In the genomic region with DNA sequence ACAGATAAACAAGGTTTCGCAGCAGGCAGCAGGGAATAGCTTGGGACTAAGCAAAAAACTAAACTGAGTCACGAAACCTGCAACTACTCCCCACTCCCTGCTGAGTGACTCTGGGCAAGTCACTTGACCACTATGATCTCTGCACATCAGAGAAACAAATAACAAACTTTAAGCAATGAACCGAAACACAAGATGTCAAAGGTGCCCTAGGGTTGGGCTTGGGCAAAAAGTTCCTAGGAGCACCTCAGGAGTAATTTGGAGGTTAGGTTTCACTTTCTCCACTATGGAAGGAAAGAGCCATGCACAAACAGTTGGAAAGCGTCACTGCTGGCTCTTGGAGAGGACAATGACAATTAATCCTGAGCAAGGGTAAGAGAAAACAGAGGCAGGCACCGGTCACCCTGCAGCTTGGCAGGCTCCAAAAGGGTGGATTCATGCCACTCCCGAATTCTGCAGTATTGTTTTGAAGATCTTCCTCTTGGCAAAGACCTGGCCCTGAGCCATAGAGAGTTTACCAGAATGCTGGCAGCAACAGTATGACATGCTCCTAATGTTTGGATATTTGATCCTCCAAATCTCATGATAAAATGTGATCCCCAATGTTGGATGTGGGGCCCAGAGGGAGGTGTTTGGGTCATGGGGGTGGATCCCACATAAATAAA, we compare ENCODE assay signal across 14 cellular contexts.
DNase-seq lines count a peak whose midpoint lies in the region; ATAC-seq and TF ChIP-seq lines count a peak whose summit lies in the region.
"Had no signal": no experiment of that assay in that cellular context is flagged by ENCODE, and none has a peak within 500 bp of the region (broad histone marks: within the 10 kb centered on the region; RNA-seq: fewer than 3 reads in every experiment).

No MANE protein-coding gene starts in this region.

- H3K9me3 ChIP-seq in mammary epithelial cell (replicated peaks; ENCODE audit: insufficient read depth, low read length), result no peaks in the 10 kb centered on the region
- H3K9me3 ChIP-seq in skeletal muscle tissue (ENCODE audit: control insufficient read depth in 3 of 3, low read length in 3 of 3), result no peaks in the 10 kb centered on the region
- no peaks in the 10 kb centered on the region for H3K9me3 ChIP-seq in SJCRH30 (replicated peaks)

- no peak for TF ChIP-seq CTCF in mammary epithelial cell (conservative IDR thresholded peaks at IDR 0.05 in 1 of 2, IDR thresholded peaks at IDR 0.05 in 1 of 2; ENCODE audit: extremely low read depth in 1 of 2, insufficient read depth in 1 of 2, low read depth in 1 of 2, low read length in 2 of 2)

- dilution Hi-C loops in mammary epithelial cell (cut with HindIII; ENCODE audit: low sequenced_read_pairs), result no loop called here

- peak overlapping the region; percentile 3 for H3K4me2 ChIP-seq in mammary epithelial cell (ENCODE audit: insufficient read depth, low read depth, low read length)

- no peaks in the 10 kb centered on the region for H3K79me2 ChIP-seq in mammary epithelial cell (ENCODE audit: insufficient read depth, low read length)

- in situ Hi-C loops in mammary epithelial cell (cut with MboI; ENCODE audit: low sequenced_read_pairs in 2 of 2), result no loop called here

- 63% methylated on average over 5 of the region's 6 CpGs for WGBS in mammary epithelial cell (ENCODE audit: low coverage, missing lambda C conversion rate)

- H3K36me3 ChIP-seq in mammary epithelial cell (ENCODE audit: insufficient read depth, low read length) (no peaks in the 10 kb centered on the region), skeletal muscle tissue (ENCODE audit: control insufficient read depth in 3 of 3, insufficient read depth in 3 of 3, low read length in 3 of 3) (peaks cover 0 to 4% (median 0%) of the 10 kb centered on the region in 3 donors), SJCRH30 (no peaks in the 10 kb centered on the region)

- peak overlapping the region; percentile 34 for H2AFZ ChIP-seq in mammary epithelial cell (ENCODE audit: low read depth, low read length)

- DNase-seq in M059J (ENCODE audit: low read depth) (peak; percentile 37), mammary epithelial cell (peak; percentile 28), left colon (peak in 1 of 2 donors; percentile 34), SJCRH30 (no peak), NCI-H146 treated with DMSO at 0.1 percent for 48 hours (lab: John Stamatoyannopoulos, UW; ENCODE audit: unreplicated experiment) (no peak)
- DNase-seq: activated CD8-positive, alpha-beta T cell treated with anti-CD3 and anti-CD28 coated beads, Interleukin-2, amount 10 ng/mL, durations not matched to agents 7 days and 5 days; activated naive CD4-positive, alpha-beta T cell treated with anti-CD3 and anti-CD28 coated beads, Interleukin-2, amount 10 ng/mL, durations not matched to agents 7 days and 5 days; Calu3; MV-4-11; stimulated activated CD4-positive, alpha-beta T cell treated with anti-CD3 and anti-CD28 coated beads, Interleukin-15, amount 100 ng/mL, for 24 hours had no signal

- CTCF ChIA-PET in mammary epithelial cell (lab: Charles Lee; ENCODE audit: low non-redundant PET), result no interaction called here

- H3K4me1 ChIP-seq in mammary epithelial cell (ENCODE audit: insufficient read depth, low read length) (peaks cover 3% of the 10 kb centered on the region), skeletal muscle tissue (ENCODE audit: control insufficient read depth in 3 of 3, insufficient read depth in 3 of 3, low read length in 3 of 3) (peaks cover 3 to 12% (median 6%) of the 10 kb centered on the region in 3 donors), SJCRH30 (0 out of 2 replicates have a peak, but pooled peaks cover 2% of the 10 kb centered on the region)

- H3K9ac ChIP-seq in mammary epithelial cell (ENCODE audit: insufficient read depth, low read length), result no peak overlapping the region
- peak overlapping the region in 2 of 3 donors; percentile 33 to 69 for H3K9ac ChIP-seq in skeletal muscle tissue (ENCODE audit: low read depth in 1 of 3, low read length in 3 of 3)

- intact Hi-C loops in mammary epithelial cell (cut with micrococcal nuclease) (no loop called here), left colon (cut with DNase I, micrococcal nuclease) (no loop called here)

- peak; percentile 86 for ATAC-seq in left colon
- ATAC-seq in HG03439 (IDR thresholded peaks at IDR 0.05; ENCODE audit: unreplicated experiment), result no peak
- ATAC-seq in HG03571 (IDR thresholded peaks at IDR 0.05; ENCODE audit: unreplicated experiment), result no peak
- ATAC-seq: activated CD8-positive, alpha-beta T cell treated with anti-CD3 and anti-CD28 coated beads, Interleukin-2, amount 10 ng/mL, durations not matched to agents 7 days and 5 days; stimulated activated effector memory CD8-positive, alpha-beta T cell treated with anti-CD3 and anti-CD28 coated beads, Interleukin-12 subunit alpha, Interleukin-12 subunit beta, amount 100 ng/mL, for 72 hours had no signal

- no TSS peak for BruUV-seq in mammary epithelial cell (replicated peaks; lab: Mats Ljungman, UMichigan)

- no peaks in the 10 kb centered on the region for H3K27me3 ChIP-seq in mammary epithelial cell (ENCODE audit: insufficient read depth, low read length)
- no peaks in the 10 kb centered on the region for H3K27me3 ChIP-seq in skeletal muscle tissue (ENCODE audit: control insufficient read depth in 3 of 3, insufficient read depth in 3 of 3, low read length in 3 of 3)
- H3K27me3 ChIP-seq in SJCRH30, result 0 out of 2 replicates have a peak, but pooled peaks cover 5% of the 10 kb centered on the region

- no peak overlapping the region for H3K27ac ChIP-seq in mammary epithelial cell (ENCODE audit: insufficient read depth, low read depth, low read length)
- peak overlapping the region; percentile 32 for H3K27ac ChIP-seq in skeletal muscle tissue (ENCODE audit: low read depth, low read length)
- no peak overlapping the region for H3K27ac ChIP-seq in SJCRH30

- no peaks in the 10 kb centered on the region for H4K20me1 ChIP-seq in mammary epithelial cell (ENCODE audit: insufficient read depth, low read length)

- no peak overlapping the region for H3K4me3 ChIP-seq in mammary epithelial cell (replicated peaks in 1 of 3; ENCODE audit: insufficient read depth in 1 of 3, low read depth in 2 of 3, low read length in 3 of 3)
- H3K4me3 ChIP-seq in skeletal muscle tissue (ENCODE audit: low read length in 3 of 3), result peak overlapping the region; percentile 29 to 63 (median 51)
- H3K4me3 ChIP-seq in SJCRH30, result no peak overlapping the region

Comparison
In these comparisons a context has a peak if more than half of its experiments do, and no peak if none do; other contexts are left out.
1. DNase-seq: peak in M059J (single experiment) and mammary epithelial cell (single experiment); none in SJCRH30 (0 of 2) and NCI-H146 treated with DMSO at 0.1 percent for 48 hours (single experiment).
2. H3K4me3 ChIP-seq: peak in skeletal muscle tissue (3 of 3); none in mammary epithelial cell (0 of 3) and SJCRH30 (single experiment).